Comparison of ENCODE assay signal across 16 cellular contexts in the genomic region with DNA sequence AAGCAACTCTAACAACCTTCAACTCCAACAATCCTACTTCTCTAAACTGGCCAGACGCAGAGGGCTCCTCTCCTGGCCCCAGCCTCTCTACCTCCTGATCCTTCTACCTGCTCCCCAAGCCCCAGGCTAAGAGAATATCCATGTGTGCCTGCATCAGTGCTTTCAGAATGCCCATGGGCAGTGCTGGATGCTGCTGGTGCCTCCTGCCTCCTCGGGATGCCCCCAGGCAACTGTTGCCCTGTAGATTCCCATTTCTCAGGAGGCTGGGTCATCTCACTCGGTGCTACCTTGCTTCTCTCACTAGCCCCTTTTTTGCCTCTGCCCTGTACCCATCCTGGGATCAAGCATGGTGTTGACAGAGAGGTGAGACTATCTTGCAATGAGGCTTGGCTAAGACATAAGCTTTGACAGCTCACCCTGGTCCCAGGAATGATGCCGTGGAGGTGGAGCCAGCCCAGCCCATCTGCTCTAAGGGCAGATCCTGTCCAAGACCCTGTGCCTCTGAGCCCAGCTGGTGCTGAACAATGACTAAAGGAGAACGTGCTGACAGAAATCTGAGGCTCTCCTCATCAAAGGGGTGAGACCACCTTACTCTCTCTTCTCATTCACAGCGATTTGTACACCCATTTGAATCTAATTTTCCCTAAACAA. TPM values are rescaled to one million over a fixed set of nuclear protein-coding genes. Genes with fewer than 3 reads are reported as not detected.
"Had no signal": no experiment of that assay in that cellular context is flagged by ENCODE, and none has a peak within 500 bp of the region (broad histone marks: within the 10 kb centered on the region; RNA-seq: fewer than 3 reads in every experiment).

No MANE protein-coding gene starts in this region.

- H3K27ac ChIP-seq: ovary, spleen, tibial nerve, vagina had no signal

- H3K9me3 ChIP-seq: esophagus squamous epithelium, ovary, spleen, tibial nerve, vagina had no signal

- H3K27me3 ChIP-seq: esophagus squamous epithelium, ovary, spleen, tibial nerve, vagina had no signal

- H3K4me1 ChIP-seq: tibial nerve, vagina had no signal

- H3K36me3 Mint-ChIP-seq: memory B cell had no signal

- H3K27ac Mint-ChIP-seq: activated CD4-positive, alpha-beta memory T cell treated with anti-CD3 and anti-CD28 coated beads, Interleukin-2, amount 10 ng/mL, durations not matched to agents 7 days and 5 days; activated naive CD4-positive, alpha-beta T cell treated with anti-CD3 and anti-CD28 coated beads, Interleukin-2, amount 50 U/mL, for 24 hours; memory B cell; stimulated activated naive CD8-positive, alpha-beta T cell treated with anti-CD3 and anti-CD28 coated beads, Interleukin-15, Interleukin-2, amounts not matched to agents 100 ng/mL and 50 ng/mL, for 24 hours had no signal

- ATAC-seq: activated T-cell treated with anti-CD3 and anti-CD28 coated beads, Interleukin-2, amount 50 U/mL, for 4 hours had no signal

- H3K4me3 ChIP-seq: esophagus squamous epithelium, ovary, spleen, tibial nerve, vagina had no signal

- H3K4me3 Mint-ChIP-seq: activated CD4-positive, alpha-beta memory T cell treated with anti-CD3 and anti-CD28 coated beads, Interleukin-2, amount 10 ng/mL, durations not matched to agents 7 days and 5 days; activated naive CD4-positive, alpha-beta T cell treated with anti-CD3 and anti-CD28 coated beads, Interleukin-2, amount 50 U/mL, for 24 hours; activated T-cell treated with anti-CD3 and anti-CD28 coated beads, Interleukin-2, amount 50 U/mL, for 4 hours; memory B cell; stimulated activated naive CD8-positive, alpha-beta T cell treated with anti-CD3 and anti-CD28 coated beads, Interleukin-15, Interleukin-2, amounts not matched to agents 100 ng/mL and 50 ng/mL, for 24 hours had no signal

- DNase-seq: activated CD4-positive, alpha-beta memory T cell treated with anti-CD3 and anti-CD28 coated beads, Interleukin-2, amount 10 ng/mL, durations not matched to agents 7 days and 5 days; activated CD4-positive, alpha-beta T cell treated with anti-CD3 and anti-CD28 coated beads for 48 hours; activated CD4-positive, CD25-positive, alpha-beta regulatory T cell; activated effector memory CD4-positive, alpha-beta T cell treated with anti-CD3 and anti-CD28 coated beads, Interleukin-2, amount 50 U/mL, for 16 hours; activated T-cell treated with anti-CD3 and anti-CD28 coated beads, Interleukin-2, amount 50 U/mL, for 4 hours; dermis blood vessel endothelial cell; effector memory CD4-positive, alpha-beta T cell; esophagus squamous epithelium; ovary; spleen; T-helper 9 cell had no signal

- H3K36me3 ChIP-seq: ovary, spleen, tibial nerve, vagina had no signal

- H3K9me3 Mint-ChIP-seq: activated CD4-positive, alpha-beta memory T cell treated with anti-CD3 and anti-CD28 coated beads, Interleukin-2, amount 10 ng/mL, durations not matched to agents 7 days and 5 days; activated naive CD4-positive, alpha-beta T cell treated with anti-CD3 and anti-CD28 coated beads, Interleukin-2, amount 50 U/mL, for 24 hours; activated T-cell treated with anti-CD3 and anti-CD28 coated beads, Interleukin-2, amount 50 U/mL, for 4 hours; memory B cell; stimulated activated naive CD8-positive, alpha-beta T cell treated with anti-CD3 and anti-CD28 coated beads, Interleukin-15, Interleukin-2, amounts not matched to agents 100 ng/mL and 50 ng/mL, for 24 hours had no signal

- H3K27me3 Mint-ChIP-seq: activated CD4-positive, alpha-beta memory T cell treated with anti-CD3 and anti-CD28 coated beads, Interleukin-2, amount 10 ng/mL, durations not matched to agents 7 days and 5 days; activated naive CD4-positive, alpha-beta T cell treated with anti-CD3 and anti-CD28 coated beads, Interleukin-2, amount 50 U/mL, for 24 hours; memory B cell; stimulated activated naive CD8-positive, alpha-beta T cell treated with anti-CD3 and anti-CD28 coated beads, Interleukin-15, Interleukin-2, amounts not matched to agents 100 ng/mL and 50 ng/mL, for 24 hours had no signal

RNA-seq across cellular contexts. Expression of a gene that starts 45.9 kb away (rescaled TPM):
- total RNA-seq: activated CD4-positive, alpha-beta memory T cell treated with anti-CD3 and anti-CD28 coated beads, Interleukin-2, amount 10 ng/mL, durations not matched to agents 7 days and 5 days; dermis blood vessel endothelial cell had no signal
